20 cellular contexts compared by ENCODE assay signal in the genomic region with DNA sequence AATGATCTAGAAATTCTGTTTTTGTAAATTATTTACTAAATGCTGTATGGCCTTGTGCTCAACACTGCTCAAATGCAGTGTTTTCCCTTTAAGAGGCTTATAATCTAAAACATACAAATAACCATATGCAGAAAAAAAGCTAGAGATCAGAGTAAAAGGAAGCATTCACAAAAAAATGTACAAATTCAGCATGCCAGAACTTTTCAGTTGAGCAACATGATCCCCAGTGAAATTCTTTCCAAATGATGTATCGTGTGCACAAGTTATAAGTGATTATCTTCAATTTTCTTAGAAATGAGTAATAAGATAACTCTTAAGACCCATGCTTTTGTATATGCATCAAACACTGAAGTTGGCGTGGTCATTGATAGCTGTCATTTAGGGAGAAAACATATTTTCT. TPM values are rescaled to one million over a fixed set of nuclear protein-coding genes. Genes with fewer than 3 reads are reported as not detected.
"Had no signal": no experiment of that assay in that cellular context is flagged by ENCODE, and none has a peak within 500 bp of the region (broad histone marks: within the 10 kb centered on the region; RNA-seq: fewer than 3 reads in every experiment).

No MANE protein-coding gene starts in this region.

- H3K36me3 ChIP-seq: spleen, WERI-Rb-1 had no signal

- H3K27me3 ChIP-seq: testis had no signal

- H3K27ac Mint-ChIP-seq: activated CD8-positive, alpha-beta T cell treated with anti-CD3 and anti-CD28 coated beads for 36 hours; activated naive CD4-positive, alpha-beta T cell treated with anti-CD3 and anti-CD28 coated beads, Interleukin-2, amount 50 U/mL, for 72 hours; dendritic cell treated with granulocyte-macrophage colony-stimulating factor and Interleukin-4, amounts not matched to agents 40 ng/mL and 50 ng/mL, for 4 days; natural killer cell treated with Interleukin-12 subunit alpha and Interleukin-12 subunit beta and Interleukin-15 and Interleukin-18, amount 100 ng/mL, for 72 hours; progenitor cell of endocrine pancreas; stimulated activated naive CD8-positive, alpha-beta T cell treated with anti-CD3 and anti-CD28 coated beads, Interleukin-15, Interleukin-2, amounts not matched to agents 100 ng/mL and 50 ng/mL, for 24 hours; T-helper 17 cell had no signal

- H3K27ac ChIP-seq: spleen, testis, WERI-Rb-1 had no signal

- H3K9me3 ChIP-seq: spleen, testis had no signal

- H3K4me3 Mint-ChIP-seq: activated CD8-positive, alpha-beta T cell treated with anti-CD3 and anti-CD28 coated beads for 36 hours; activated T-cell treated with anti-CD3 and anti-CD28 coated beads, Interleukin-2, amount 50 U/mL, for 4 hours; central memory CD8-positive, alpha-beta T cell; dendritic cell treated with granulocyte-macrophage colony-stimulating factor and Interleukin-4, amounts not matched to agents 40 ng/mL and 50 ng/mL, for 4 days; natural killer cell treated with Interleukin-12 subunit alpha and Interleukin-12 subunit beta and Interleukin-15 and Interleukin-18, amount 100 ng/mL, for 72 hours; stimulated activated naive CD8-positive, alpha-beta T cell treated with anti-CD3 and anti-CD28 coated beads, Interleukin-15, Interleukin-2, amounts not matched to agents 100 ng/mL and 50 ng/mL, for 24 hours; T-helper 17 cell had no signal

- ATAC-seq: activated CD8-positive, alpha-beta T cell treated with anti-CD3 and anti-CD28 coated beads for 36 hours; activated naive CD4-positive, alpha-beta T cell treated with anti-CD3 and anti-CD28 coated beads, Interleukin-2, amount 50 U/mL, for 72 hours; activated T-cell treated with anti-CD3 and anti-CD28 coated beads, Interleukin-2, amount 50 U/mL, for 4 hours; natural killer cell treated with Interleukin-12 subunit alpha and Interleukin-12 subunit beta and Interleukin-15 and Interleukin-18, amount 100 ng/mL, for 72 hours; right cardiac atrium; T-helper 17 cell had no signal

- DNase-seq: activated CD8-positive, alpha-beta T cell treated with anti-CD3 and anti-CD28 coated beads for 36 hours; activated gamma-delta T cell; activated T-cell treated with anti-CD3 and anti-CD28 coated beads, Interleukin-2, amount 50 U/mL, for 4 hours; amygdala; effector memory CD4-positive, alpha-beta T cell; mesendoderm; right cardiac atrium; spleen; T-helper 17 cell; testis; WERI-Rb-1 had no signal

- H3K4me1 Mint-ChIP-seq: central memory CD8-positive, alpha-beta T cell had no signal

- H3K36me3 Mint-ChIP-seq: activated naive CD4-positive, alpha-beta T cell treated with anti-CD3 and anti-CD28 coated beads, Interleukin-2, amount 50 U/mL, for 72 hours; brain; natural killer cell treated with Interleukin-12 subunit alpha and Interleukin-12 subunit beta and Interleukin-15 and Interleukin-18, amount 100 ng/mL, for 72 hours had no signal

- H3K4me3 ChIP-seq: spleen, testis had no signal

- H3K4me1 ChIP-seq: testis had no signal

- H3K9me3 Mint-ChIP-seq: activated CD8-positive, alpha-beta T cell treated with anti-CD3 and anti-CD28 coated beads for 36 hours; activated naive CD4-positive, alpha-beta T cell treated with anti-CD3 and anti-CD28 coated beads, Interleukin-2, amount 50 U/mL, for 72 hours; activated T-cell treated with anti-CD3 and anti-CD28 coated beads, Interleukin-2, amount 50 U/mL, for 4 hours; central memory CD8-positive, alpha-beta T cell; dendritic cell treated with granulocyte-macrophage colony-stimulating factor and Interleukin-4, amounts not matched to agents 40 ng/mL and 50 ng/mL, for 4 days; natural killer cell treated with Interleukin-12 subunit alpha and Interleukin-12 subunit beta and Interleukin-15 and Interleukin-18, amount 100 ng/mL, for 72 hours; stimulated activated naive CD8-positive, alpha-beta T cell treated with anti-CD3 and anti-CD28 coated beads, Interleukin-15, Interleukin-2, amounts not matched to agents 100 ng/mL and 50 ng/mL, for 24 hours had no signal

RNA-seq across cellular contexts. Expression of a gene that starts 5.0 kb away (rescaled TPM):
- total RNA-seq: fibroblast of villous mesenchyme; glomerular endothelial cell; natural killer cell treated with Interleukin-12 subunit alpha and Interleukin-12 subunit beta and Interleukin-15 and Interleukin-18, amount 100 ng/mL, for 72 hours had no signal
